In the genomic region with DNA sequence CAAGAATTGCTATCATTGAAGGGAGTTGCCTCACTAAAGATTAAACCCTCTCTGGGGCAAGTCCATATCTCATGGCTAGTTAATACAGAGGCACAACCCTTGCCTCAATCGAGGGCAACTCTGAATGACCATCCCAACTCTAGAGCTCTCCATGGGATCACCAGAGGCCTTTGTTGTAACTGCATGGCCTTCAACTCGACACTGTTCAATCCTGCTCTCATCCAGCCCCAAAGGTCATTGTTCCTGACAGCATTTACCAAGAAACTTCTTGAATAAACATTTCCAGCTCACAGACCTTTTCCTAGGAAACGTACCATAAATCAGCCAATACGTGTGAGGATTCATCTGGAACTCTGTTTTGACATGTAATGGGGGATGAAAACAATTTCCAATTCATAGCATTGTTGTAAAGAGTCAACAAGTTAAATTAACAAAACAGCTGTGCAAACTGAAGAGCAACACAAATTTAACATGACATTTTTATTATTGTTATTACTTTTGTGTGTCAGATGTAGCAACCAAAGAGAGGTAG, we compare ENCODE assay signal across 16 cellular contexts.
DNase-seq lines count a peak whose midpoint lies in the region; ATAC-seq and TF ChIP-seq lines count a peak whose summit lies in the region.
"Had no signal": no experiment of that assay in that cellular context is flagged by ENCODE, and none has a peak within 500 bp of the region (broad histone marks: within the 10 kb centered on the region; RNA-seq: fewer than 3 reads in every experiment).

No MANE protein-coding gene starts in this region.

- H3K4me3 ChIP-seq in fibroblast of villous mesenchyme (ENCODE audit: low read depth, low read length) (no peak overlapping the region), right lobe of liver (no peak overlapping the region), H7 (ENCODE audit: insufficient read depth, low read depth, low read length) (no peak overlapping the region)
- H3K4me3 ChIP-seq: A549, BLaER1, GM12878 had no signal

- ATAC-seq in right lobe of liver (peak in 3 of 4 donors; percentile 34 to 86 (median 72)), T-cell (replicated peaks in 1 of 4) (no peak), HG03095 (IDR thresholded peaks at IDR 0.05; ENCODE audit: unreplicated experiment) (no peak)
- peak; percentile 34 for ATAC-seq in stimulated activated memory B cell treated with anti-CD40 and anti-IgM and Interleukin-4, amounts not matched to agents 10 μg/mL and 1 μg/mL and 100 μg/mL, for 72 hours
- ATAC-seq: A549, GM12878 had no signal

- 4% methylated on average over 4 of the region's 4 CpGs for WGBS in right lobe of liver (ENCODE audit: insufficient coverage, low coverage, low lambda C conversion rate, missing lambda C conversion rate)

- no peaks in the 10 kb centered on the region for H3K36me3 Mint-ChIP-seq in stimulated activated memory B cell treated with anti-CD40 and anti-IgM and Interleukin-4, amounts not matched to agents 10 μg/mL and 1 μg/mL and 100 μg/mL, for 72 hours
- H3K36me3 Mint-ChIP-seq in T-cell = no peaks in the 10 kb centered on the region
- H3K36me3 Mint-ChIP-seq: CD8-positive, alpha-beta memory T cell had no signal

- POLR2A ChIA-PET in T-cell (lab: Charles Lee) = no interaction called here

- H3K27me3 ChIP-seq in right lobe of liver (no peaks in the 10 kb centered on the region), H7 (ENCODE audit: control insufficient read depth, insufficient read depth, low read length) (no peaks in the 10 kb centered on the region)
- H3K27me3 ChIP-seq: BLaER1 had no signal

- no peak for TF ChIP-seq POLR2A in right lobe of liver (IDR thresholded peaks at IDR 0.05)

- H3K27me3 Mint-ChIP-seq in stimulated activated memory B cell treated with anti-CD40 and anti-IgM and Interleukin-4, amounts not matched to agents 10 μg/mL and 1 μg/mL and 100 μg/mL, for 72 hours = peaks cover 13% of the 10 kb centered on the region
- peaks cover 0 to 5% of the 10 kb centered on the region in 2 donors for H3K27me3 Mint-ChIP-seq in T-cell

- H3K4me1 ChIP-seq in right lobe of liver = peaks cover 0 to 17% (median 0%) of the 10 kb centered on the region in 4 donors
- H3K4me1 ChIP-seq: A549, BLaER1 had no signal

- no peaks in the 10 kb centered on the region for H3K9me3 ChIP-seq in right lobe of liver
- H3K9me3 ChIP-seq: A549, BLaER1 had no signal

- no peaks in the 10 kb centered on the region for H3K4me1 Mint-ChIP-seq in stimulated activated memory B cell treated with anti-CD40 and anti-IgM and Interleukin-4, amounts not matched to agents 10 μg/mL and 1 μg/mL and 100 μg/mL, for 72 hours
- no peaks in the 10 kb centered on the region for H3K4me1 Mint-ChIP-seq in T-cell
- H3K4me1 Mint-ChIP-seq: CD8-positive, alpha-beta memory T cell had no signal

- H3K36me3 ChIP-seq in right lobe of liver (no peaks in the 10 kb centered on the region), H7 (replicated peaks; ENCODE audit: control insufficient read depth, insufficient read depth, low read length) (no peaks in the 10 kb centered on the region)
- H3K36me3 ChIP-seq: BLaER1 had no signal

- DNase-seq in NCI-H345 (lab: John Stamatoyannopoulos, UW) = peak; percentile 43
- peak; percentile 52 for DNase-seq in fibroblast of villous mesenchyme (ENCODE audit: low read depth)
- no peak for DNase-seq in right lobe of liver
- DNase-seq in NCI-H1694 treated with DMSO at 0.1 percent for 48 hours (lab: John Stamatoyannopoulos, UW) = no peak
- no peak for DNase-seq in H7
- DNase-seq in T-cell = no peak
- DNase-seq: AML-193; CD8-positive, alpha-beta memory T cell; DMS 273 treated with DMSO at 0.1 percent for 48 hours; DMS79; HCEC 1CT had no signal

- TF ChIP-seq CTCF in fibroblast of villous mesenchyme (IDR thresholded peaks at IDR 0.05; ENCODE audit: insufficient read depth, low read depth, low read length) (no peak), right lobe of liver (IDR thresholded peaks at IDR 0.05) (no peak)

- intact Hi-C loops in right lobe of liver (cut with DNase I) = no loop called here

- CTCF ChIA-PET in T-cell (lab: Charles Lee) = no interaction called here

- no peaks in the 10 kb centered on the region for H3K9me3 Mint-ChIP-seq in stimulated activated memory B cell treated with anti-CD40 and anti-IgM and Interleukin-4, amounts not matched to agents 10 μg/mL and 1 μg/mL and 100 μg/mL, for 72 hours
- no peaks in the 10 kb centered on the region for H3K9me3 Mint-ChIP-seq in T-cell

- no peak overlapping the region for H3K27ac ChIP-seq in right lobe of liver
- H3K27ac ChIP-seq: A549, BLaER1 had no signal

- H3K4me3 Mint-ChIP-seq in stimulated activated memory B cell treated with anti-CD40 and anti-IgM and Interleukin-4, amounts not matched to agents 10 μg/mL and 1 μg/mL and 100 μg/mL, for 72 hours = no peak overlapping the region
- no peak overlapping the region for H3K4me3 Mint-ChIP-seq in T-cell
- H3K4me3 Mint-ChIP-seq: CD8-positive, alpha-beta memory T cell had no signal

- no peak overlapping the region for H3K27ac Mint-ChIP-seq in stimulated activated memory B cell treated with anti-CD40 and anti-IgM and Interleukin-4, amounts not matched to agents 10 μg/mL and 1 μg/mL and 100 μg/mL, for 72 hours
- H3K27ac Mint-ChIP-seq in T-cell = no peak overlapping the region
- H3K27ac Mint-ChIP-seq: CD8-positive, alpha-beta memory T cell had no signal

Comparison
In these comparisons a context has a peak if more than half of its experiments do, and no peak if none do; other contexts are left out.
1. DNase-seq: peak in NCI-H345 (single experiment) and fibroblast of villous mesenchyme (single experiment); none in right lobe of liver (0 of 3), NCI-H1694 treated with DMSO at 0.1 percent for 48 hours (single experiment), H7 (single experiment) and T-cell (0 of 34).
2. ATAC-seq: peak in right lobe of liver (3 of 4) and stimulated activated memory B cell treated with anti-CD40 and anti-IgM and Interleukin-4, amounts not matched to agents 10 μg/mL and 1 μg/mL and 100 μg/mL, for 72 hours (single experiment); none in T-cell (0 of 4) and HG03095 (single experiment).